1 cellular context compared by ENCODE assay signal in genomic region chrX:15465347-15465746, GRCh38.
TF ChIP-seq lines count a peak whose summit lies in the region.

No MANE protein-coding gene starts in this region.

TF ChIP-seq in GM12878, 131 proteins besides CTCF, POLR2A, EP300 and RAD21 (continued from another document):
- no peak for TF ChIP-seq ZNF687 (IDR thresholded peaks at IDR 0.05)
- no peak for TF ChIP-seq FOXK2 (IDR thresholded peaks at IDR 0.05)
- peak; percentile 83 for TF ChIP-seq CREM (IDR thresholded peaks at IDR 0.05; ENCODE audit: low read depth)
- no peak for TF ChIP-seq NRF1 (conservative IDR thresholded peaks at IDR 0.05; ENCODE audit: low read depth, low read length)
- TF ChIP-seq PBX3 (IDR thresholded peaks at IDR 0.05; ENCODE audit: insufficient replicate concordance, low read depth, low read length): no peak
- TF ChIP-seq BCLAF1 (IDR thresholded peaks at IDR 0.05): no peak
- no peak for TF ChIP-seq ZBTB11 (CRISPR knock-in tag; IDR thresholded peaks at IDR 0.05)
- TF ChIP-seq JUNB (IDR thresholded peaks at IDR 0.05): peak; percentile 87
- no peak for TF ChIP-seq IRF5 (IDR thresholded peaks at IDR 0.05; ENCODE audit: borderline replicate concordance)
- no peak for TF ChIP-seq USF1 (IDR thresholded peaks at IDR 0.05; ENCODE audit: borderline replicate concordance, extremely low read length, insufficient read depth, low read depth, low read length)
- TF ChIP-seq MXI1 (IDR thresholded peaks at IDR 0.05; ENCODE audit: low read depth, low read length): peak; percentile 18; the same call in 1 of the 2 replicates
- TF ChIP-seq BCL11A (IDR thresholded peaks at IDR 0.05; ENCODE audit: low read depth, low read length): peak; percentile 79
- no peak for TF ChIP-seq HDGF (IDR thresholded peaks at IDR 0.05)
- TF ChIP-seq TCF12 (IDR thresholded peaks at IDR 0.05; ENCODE audit: low read depth, low read length): peak; percentile 89
- TF ChIP-seq STAT1 (conservative IDR thresholded peaks at IDR 0.05): no peak
- no peak for TF ChIP-seq IRF3 (IDR thresholded peaks at IDR 0.05)
- no peak for TF ChIP-seq FOS (IDR thresholded peaks at IDR 0.05; ENCODE audit: borderline replicate concordance, extremely low read depth, insufficient read length)
- TF ChIP-seq KLF5 (IDR thresholded peaks at IDR 0.05; ENCODE audit: partially characterized antibody): no peak
- peak; percentile 56; the same call in 1 of the 2 replicates for TF ChIP-seq RELB (IDR thresholded peaks at IDR 0.05; ENCODE audit: low read depth)
